ENCODE assay signal across 8 cellular contexts in genomic region chr7:11473220-11473619, GRCh38.
"Had no signal": no experiment of that assay in that cellular context is flagged by ENCODE, and none has a peak within 500 bp of the region (broad histone marks: within the 10 kb centered on the region; RNA-seq: fewer than 3 reads in every experiment).

No MANE protein-coding gene starts in this region.

- H3K4me3 ChIP-seq: GM12878 had no signal

- FAIRE-seq: G401.6, GM12878, GM12891, GM12892, GM18507, GM19239 had no signal

- ATAC-seq: GM12878 had no signal

- DNase-seq: GDM1, GF-D8 had no signal
